ENCODE assay signal across 22 cellular contexts in the genomic region with DNA sequence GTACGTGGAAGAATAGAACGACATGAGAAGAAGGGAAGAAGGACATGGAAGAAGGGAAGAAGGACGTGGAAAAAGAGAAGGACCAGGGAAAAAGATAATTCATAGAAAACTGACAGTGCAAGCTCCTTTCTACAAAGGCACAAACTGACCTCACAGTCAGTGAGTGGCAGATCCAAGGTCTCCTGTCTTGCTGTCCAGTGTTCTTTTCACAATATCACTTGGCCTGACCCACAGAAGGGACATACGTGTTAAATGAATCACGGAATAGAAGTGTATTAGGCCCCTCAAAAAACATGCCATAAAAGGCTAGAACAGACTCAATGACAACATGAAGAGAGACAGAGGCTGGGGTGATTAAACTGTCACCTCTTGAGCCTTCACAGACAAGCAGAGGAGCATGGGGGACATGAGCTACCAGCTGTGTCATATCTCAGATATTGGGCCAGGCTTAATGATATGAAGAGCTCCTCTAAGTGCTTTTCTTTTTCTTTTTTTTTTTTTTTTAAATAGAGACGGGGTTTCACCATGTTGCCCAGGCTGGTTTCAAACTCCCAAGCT.
"Had no signal": no experiment of that assay in that cellular context is flagged by ENCODE, and none has a peak within 500 bp of the region (broad histone marks: within the 10 kb centered on the region; RNA-seq: fewer than 3 reads in every experiment).

No MANE protein-coding gene starts in this region.

- H3K27me3 Mint-ChIP-seq: activated B cell treated with CpG ODN at 0.5 μM for 24 hours; activated naive CD4-positive, alpha-beta T cell treated with anti-CD3 and anti-CD28 coated beads, Interleukin-2, amount 10 ng/mL, durations not matched to agents 7 days and 5 days had no signal

- H3K27ac Mint-ChIP-seq: activated B cell treated with CpG ODN at 0.5 μM for 24 hours; activated naive CD4-positive, alpha-beta T cell treated with anti-CD3 and anti-CD28 coated beads, Interleukin-2, amount 10 ng/mL, durations not matched to agents 7 days and 5 days; T-helper 1 cell treated with Interleukin-12 subunit alpha and Interleukin-12 subunit beta and Interleukin-4 antibody, amounts not matched to agents 30 μg/mL and 1 μg/mL, for 36 hours had no signal

- H3K4me1 ChIP-seq: prostate gland had no signal

- H3K4me3 Mint-ChIP-seq: activated B cell treated with CpG ODN at 0.5 μM for 24 hours; activated naive CD4-positive, alpha-beta T cell treated with anti-CD3 and anti-CD28 coated beads, Interleukin-2, amount 10 ng/mL, durations not matched to agents 7 days and 5 days; activated T-cell treated with anti-CD3 and anti-CD28 coated beads, Interleukin-2, amount 50 U/mL, for 4 hours; natural killer cell; T-helper 1 cell treated with Interleukin-12 subunit alpha and Interleukin-12 subunit beta and Interleukin-4 antibody, amounts not matched to agents 30 μg/mL and 1 μg/mL, for 36 hours had no signal

- H3K9me3 Mint-ChIP-seq: activated B cell treated with CpG ODN at 0.5 μM for 24 hours; activated naive CD4-positive, alpha-beta T cell treated with anti-CD3 and anti-CD28 coated beads, Interleukin-2, amount 10 ng/mL, durations not matched to agents 7 days and 5 days; activated T-cell treated with anti-CD3 and anti-CD28 coated beads, Interleukin-2, amount 50 U/mL, for 4 hours; immature natural killer cell; natural killer cell; T-helper 1 cell treated with Interleukin-12 subunit alpha and Interleukin-12 subunit beta and Interleukin-4 antibody, amounts not matched to agents 30 μg/mL and 1 μg/mL, for 36 hours had no signal

- H3K36me3 Mint-ChIP-seq: natural killer cell had no signal

- H3K27me3 ChIP-seq: ascending aorta, brain microvascular endothelial cell, colonic mucosa, thyroid gland, upper lobe of right lung had no signal

- H3K27ac ChIP-seq: ascending aorta, brain microvascular endothelial cell, colonic mucosa, prostate gland, thyroid gland, upper lobe of right lung had no signal

- H3K9me3 ChIP-seq: ascending aorta, colonic mucosa, prostate gland, thyroid gland, upper lobe of right lung had no signal

- ATAC-seq: activated T-cell treated with anti-CD3 and anti-CD28 coated beads, Interleukin-2, amount 50 U/mL, for 4 hours; natural killer cell; sciatic nerve; stimulated activated naive CD8-positive, alpha-beta T cell treated with anti-CD3 and anti-CD28 coated beads, Interleukin-15, Interleukin-2, amounts not matched to agents 100 U/mL and 50 U/mL, for 24 hours; upper lobe of right lung had no signal

- DNase-seq: activated B cell treated with CpG ODN at 0.5 μM for 24 hours; activated CD4-positive, alpha-beta T cell treated with anti-CD3 and anti-CD28 coated beads for 4 hours; activated CD4-positive, alpha-beta T cell treated with anti-CD3 and anti-CD28 coated beads, Interleukin-2, amount 50 U/mL, for 48 hours; activated CD8-positive, alpha-beta memory T cell treated with anti-CD3 and anti-CD28 coated beads, Interleukin-2, amount 50 U/mL, for 48 hours; activated effector memory CD4-positive, alpha-beta T cell treated with anti-CD3 and anti-CD28 coated beads, Interleukin-2, amount 50 U/mL, for 16 hours; activated naive CD4-positive, alpha-beta T cell treated with anti-CD3 and anti-CD28 coated beads, Interleukin-2, amount 10 ng/mL, durations not matched to agents 7 days and 5 days; activated T-cell treated with anti-CD3 and anti-CD28 coated beads, Interleukin-2, amount 50 U/mL, for 4 hours; brain microvascular endothelial cell; colonic mucosa; immature natural killer cell; midbrain; natural killer cell; stimulated activated CD4-positive, alpha-beta T cell treated with anti-CD3 and anti-CD28 coated beads, Interleukin-2, amount 100 ng/mL, for 48 hours; stimulated activated naive CD8-positive, alpha-beta T cell treated with anti-CD3 and anti-CD28 coated beads, Interleukin-15, Interleukin-2, amounts not matched to agents 100 U/mL and 50 U/mL, for 24 hours; substantia nigra; T1000; thyroid gland; upper lobe of right lung had no signal

- H3K4me3 ChIP-seq: ascending aorta, colonic mucosa, prostate gland, thyroid gland, upper lobe of right lung had no signal
